8 cellular contexts compared by ENCODE assay signal in genomic region chr16:87661561-87661960, GRCh38. TPM values are rescaled to one million over a fixed set of nuclear protein-coding genes. Genes with fewer than 3 reads are reported as not detected.
DNase-seq lines count a peak whose midpoint lies in the region; ATAC-seq, FAIRE-seq and TF ChIP-seq lines count a peak whose summit lies in the region.

No MANE protein-coding gene starts in this region.

- H3K9ac ChIP-seq in BLaER1, result no peak overlapping the region

- intact Hi-C loops in activated CD8-positive, alpha-beta T cell treated with anti-CD3 and anti-CD28 coated beads for 36 hours (cut with micrococcal nuclease), result no loop called here
- intact Hi-C loops in thyroid gland (cut with DNase I), result no loop called here

- H3K27ac Mint-ChIP-seq in activated CD8-positive, alpha-beta T cell treated with anti-CD3 and anti-CD28 coated beads for 36 hours, result no peak overlapping the region

- H3K4me2 ChIP-seq in BLaER1, result peak overlapping the region; percentile 32; the same call in 1 of the 2 replicates

- peaks cover 12% of the 10 kb centered on the region for H3K4me1 ChIP-seq in BLaER1
- H3K4me1 ChIP-seq in thyroid gland, result no peaks in the 10 kb centered on the region

- peak; percentile 93 for DNase-seq in HuH-7 (ENCODE audit: low spot score)
- DNase-seq in activated CD8-positive, alpha-beta T cell treated with anti-CD3 and anti-CD28 coated beads for 36 hours, result peak; percentile 63
- DNase-seq in iPS-NIHi11 (ENCODE audit: low spot score), result peak; percentile 91
- peak; percentile 7 to 32 for DNase-seq in thyroid gland
- no peak for DNase-seq in D721Med (ENCODE audit: insufficient read length, low spot score)

- no peaks in the 10 kb centered on the region for H3K27me3 Mint-ChIP-seq in activated CD8-positive, alpha-beta T cell treated with anti-CD3 and anti-CD28 coated beads for 36 hours

- POLR2A ChIA-PET in activated CD8-positive, alpha-beta T cell treated with anti-CD3 and anti-CD28 coated beads for 36 hours (lab: Charles Lee), result no interaction called here

- no peaks in the 10 kb centered on the region for H3K36me3 ChIP-seq in BLaER1
- H3K36me3 ChIP-seq in thyroid gland, result no peaks in the 10 kb centered on the region

- H3K4me3 ChIP-seq in BLaER1 (no peak overlapping the region), thyroid gland (replicated peaks in 1 of 3) (no peak overlapping the region)

- H3K4me3 Mint-ChIP-seq in activated CD8-positive, alpha-beta T cell treated with anti-CD3 and anti-CD28 coated beads for 36 hours, result no peak overlapping the region

- ATAC-seq in activated CD8-positive, alpha-beta T cell treated with anti-CD3 and anti-CD28 coated beads for 36 hours, result peak; percentile 89
- no peak for ATAC-seq in GM21367 (IDR thresholded peaks at IDR 0.05; ENCODE audit: unreplicated experiment)
- ATAC-seq in GM21526 (IDR thresholded peaks at IDR 0.05; ENCODE audit: low FRiP score, unreplicated experiment), result no peak

- no peaks in the 10 kb centered on the region for H3K36me3 Mint-ChIP-seq in activated CD8-positive, alpha-beta T cell treated with anti-CD3 and anti-CD28 coated beads for 36 hours (ENCODE audit: low read depth)

- H3K4me1 Mint-ChIP-seq in activated CD8-positive, alpha-beta T cell treated with anti-CD3 and anti-CD28 coated beads for 36 hours (ENCODE audit: low read depth), result no peaks in the 10 kb centered on the region

- peaks cover 14% of the 10 kb centered on the region for H3K27me3 ChIP-seq in BLaER1
- H3K27me3 ChIP-seq in thyroid gland, result no peaks in the 10 kb centered on the region

- TF ChIP-seq POLR2A in thyroid gland (IDR thresholded peaks at IDR 0.05), result no peak

- no peak for TF ChIP-seq CTCF in activated CD8-positive, alpha-beta T cell treated with anti-CD3 and anti-CD28 coated beads for 36 hours (IDR thresholded peaks at IDR 0.05)
- TF ChIP-seq CTCF in thyroid gland (IDR thresholded peaks at IDR 0.05) (no peak), D721Med (IDR thresholded peaks at IDR 0.05; ENCODE audit: insufficient read depth, missing control alignments) (no peak)

- no peak overlapping the region for H3K27ac ChIP-seq in BLaER1
- H3K27ac ChIP-seq in thyroid gland, result no peak overlapping the region

- peaks cover 20% of the 10 kb centered on the region; the same call in 1 of the 2 replicates for H4K20me1 ChIP-seq in BLaER1

- FAIRE-seq in D721Med (lab: Jason Lieb, UNC), result no peak

- CTCF ChIA-PET in activated CD8-positive, alpha-beta T cell treated with anti-CD3 and anti-CD28 coated beads for 36 hours (lab: Charles Lee), result no interaction called here

- no peaks in the 10 kb centered on the region for H3K9me3 Mint-ChIP-seq in activated CD8-positive, alpha-beta T cell treated with anti-CD3 and anti-CD28 coated beads for 36 hours

- WGBS in thyroid gland, 2 donors, result 17 to 20% methylated on average over 13 to 14 of the region's 16 CpGs

- H3K9me3 ChIP-seq in BLaER1, result peaks cover 6% of the 10 kb centered on the region; the same call in 1 of the 2 replicates
- H3K9me3 ChIP-seq in thyroid gland, result no peaks in the 10 kb centered on the region

RNA-seq across cellular contexts. Expression of gene JPH3, which starts 59.3 kb away (rescaled TPM):
- under 1 TPM; 0.07 to 0.09 TPM for total RNA-seq in activated CD8-positive, alpha-beta T cell treated with anti-CD3 and anti-CD28 coated beads for 36 hours
- total RNA-seq in thyroid gland, result 1 to 10 TPM in 1 of 4 donors, under 1 TPM in 2, not detected in 1; 0.22 to 1.1 (median 0.29) TPM
